Comparison of ENCODE assay signal across 28 cellular contexts in the genomic region with DNA sequence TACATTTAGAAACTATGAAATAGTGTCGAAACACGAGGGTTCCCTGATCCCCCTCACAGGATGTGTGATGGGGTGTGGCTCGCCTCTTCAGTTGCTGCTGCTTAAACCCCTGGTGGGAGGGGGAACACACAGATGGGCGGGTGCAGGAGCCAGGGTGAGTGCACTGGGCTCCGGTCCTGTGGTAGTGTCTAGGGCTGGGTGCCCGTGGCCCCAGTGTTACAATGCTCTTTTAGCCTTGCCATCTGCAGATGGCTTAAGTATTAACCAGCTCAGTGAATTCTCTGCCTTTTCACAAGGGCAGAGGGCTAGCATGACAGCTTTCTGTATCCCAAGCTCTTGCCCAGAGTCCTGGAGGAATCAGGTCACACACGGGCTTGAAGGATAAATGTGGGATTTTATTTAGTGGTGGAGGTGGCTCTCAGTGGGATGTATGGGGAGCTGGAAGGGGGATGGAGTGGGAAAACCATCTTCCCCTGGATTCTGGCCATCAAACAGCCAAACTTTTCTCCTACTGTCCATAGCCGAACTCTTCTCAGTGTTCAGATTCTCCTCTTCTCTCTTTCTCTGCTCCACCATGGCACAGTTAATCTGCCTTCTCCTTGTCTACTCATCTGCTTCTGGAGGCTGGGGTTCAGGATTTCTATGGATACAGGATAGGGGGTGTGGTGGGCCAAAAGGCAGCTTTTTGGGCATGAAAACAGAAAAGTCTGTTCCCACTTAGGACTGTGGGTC.
"Had no signal": no experiment of that assay in that cellular context is flagged by ENCODE, and none has a peak within 500 bp of the region (broad histone marks: within the 10 kb centered on the region; RNA-seq: fewer than 3 reads in every experiment).

No MANE protein-coding gene starts in this region.

- H3K4me3 ChIP-seq: adrenal gland, body of pancreas, breast epithelium, Peyer's patch, SJSA1 had no signal

- H3K9ac ChIP-seq: KMS-11, SK-N-SH had no signal

- H3K4me2 ChIP-seq: KMS-11, SK-N-SH had no signal

- H3K27ac ChIP-seq: adrenal gland, body of pancreas, breast epithelium, KMS-11, Peyer's patch, SJSA1 had no signal

- H3K9me3 ChIP-seq: adrenal gland, body of pancreas, Peyer's patch, SJSA1, SK-N-SH had no signal

- DNase-seq: activated B cell treated with CpG ODN at 0.5 μM for 24 hours; activated CD4-positive, alpha-beta memory T cell treated with anti-CD3 and anti-CD28 coated beads for 36 hours; activated CD4-positive, alpha-beta T cell treated with anti-CD3 and anti-CD28 coated beads for 4 hours; activated CD4-positive, alpha-beta T cell treated with anti-CD3 and anti-CD28 coated beads, Interleukin-2, amount 50 U/mL, for 1 hour; activated CD4-positive, CD25-positive, alpha-beta regulatory T cell treated with anti-CD3 and anti-CD28 coated beads, Interleukin-2, amount 50 U/mL, for 72 hours; activated CD8-positive, alpha-beta memory T cell treated with anti-CD3 and anti-CD28 coated beads, Interleukin-2, amount 50 U/mL, for 4 hours; activated gamma-delta T cell treated with Interleukin-2 at 50 U/mL for 16 hours; activated naive CD4-positive, alpha-beta T cell treated with anti-CD3 and anti-CD28 coated beads for 36 hours; activated T-cell treated with anti-CD3 and anti-CD28 coated beads for 4 hours; activated T-cell treated with anti-CD3 and anti-CD28 coated beads, Interleukin-2, amount 50 U/mL, for 4 hours; adrenal gland; body of pancreas; NCI-H1105; NCI-H1417 treated with DMSO at 0.1 percent for 48 hours; NCI-H187 treated with DMSO at 0.1 percent for 48 hours; NCI-H2081; NCI-H345; NCI-H748 treated with DMSO at 0.1 percent for 48 hours; NK-92 treated with Interleukin-12 subunit alpha and Interleukin-12 subunit beta, amount 100 ng/mL, for 24 hours; Peyer's patch; RPMI8226; SHP77 treated with DMSO at 0.1 percent for 48 hours; SK-N-SH had no signal

- H3K36me3 ChIP-seq: adrenal gland, breast epithelium, Peyer's patch, SJSA1 had no signal

- ATAC-seq: activated naive CD4-positive, alpha-beta T cell treated with anti-CD3 and anti-CD28 coated beads, Interleukin-2, amount 50 U/mL, for 72 hours; activated T-cell treated with anti-CD3 and anti-CD28 coated beads, Interleukin-2, amount 50 U/mL, for 4 hours; body of pancreas; PC-3 had no signal

- H3K4me1 ChIP-seq: adrenal gland, body of pancreas, breast epithelium, Peyer's patch had no signal

- H3K27me3 ChIP-seq: adrenal gland, body of pancreas, breast epithelium, Peyer's patch, SJSA1 had no signal
